ENCODE assay signal across 15 cellular contexts in genomic region chr3:140023616-140024530, GRCh38.
DNase-seq lines count a peak whose midpoint lies in the region; ATAC-seq and TF ChIP-seq lines count a peak whose summit lies in the region.
"Had no signal": no experiment of that assay in that cellular context is flagged by ENCODE, and none has a peak within 500 bp of the region (broad histone marks: within the 10 kb centered on the region; RNA-seq: fewer than 3 reads in every experiment).

No MANE protein-coding gene starts in this region.

- peaks cover 2% of the 10 kb centered on the region; the same call in 1 of the 3 replicates for H3K4me1 Mint-ChIP-seq in GM23338
- H3K4me1 Mint-ChIP-seq: activated naive CD8-positive, alpha-beta T cell treated with anti-CD3 and anti-CD28 coated beads for 36 hours; CD4-positive, CD25-positive, alpha-beta regulatory T cell had no signal

- 41 to 51% (median 49%) methylated on average over 12 of the region's 12 CpGs for WGBS in stomach, 5 donors
- 83% methylated on average over 12 of the region's 12 CpGs for WGBS in hepatocyte (ENCODE audit: low lambda C conversion rate, missing lambda C conversion rate)

- H3K79me2 ChIP-seq in GM23338 (replicated peaks; ENCODE audit: insufficient read depth) (no peaks in the 10 kb centered on the region), hepatocyte (no peaks in the 10 kb centered on the region)

- TF ChIP-seq EP300 in stomach (IDR thresholded peaks at IDR 0.05) = no peak

- no peak for TF ChIP-seq CTCF in GM23338 (conservative IDR thresholded peaks at IDR 0.05; ENCODE audit: low read depth in 2 of 2)
- no peak for TF ChIP-seq CTCF in stomach (IDR thresholded peaks at IDR 0.05)
- TF ChIP-seq CTCF in hepatocyte (IDR thresholded peaks at IDR 0.05; ENCODE audit: poor library complexity) = no peak

- no peaks in the 10 kb centered on the region for H3K36me3 ChIP-seq in GM23338 (ENCODE audit: insufficient read depth)
- no peaks in the 10 kb centered on the region for H3K36me3 ChIP-seq in stomach
- no peaks in the 10 kb centered on the region for H3K36me3 ChIP-seq in hepatocyte (replicated peaks; ENCODE audit: insufficient read depth, low read depth)

- no peaks in the 10 kb centered on the region for H3K27me3 ChIP-seq in GM23338 (ENCODE audit: insufficient read depth)
- no peaks in the 10 kb centered on the region for H3K27me3 ChIP-seq in stomach
- no peaks in the 10 kb centered on the region for H3K27me3 ChIP-seq in hepatocyte

- no peak for DNase-seq in GM23338 (ENCODE audit: low spot score)
- peak in 54 of 58 donors; percentile 12 to 91 (median 66) for DNase-seq in anterior cingulate cortex (lab: John Stamatoyannopoulos, UW)
- peak; percentile 61 to 80 for DNase-seq in hippocampal formation (lab: John Stamatoyannopoulos, UW)
- peak; percentile 63 for DNase-seq in stomach
- DNase-seq in activated CD8-positive, alpha-beta memory T cell treated with anti-CD3 and anti-CD28 coated beads, Interleukin-2, amount 50 U/mL, for 48 hours = no peak
- no peak for DNase-seq in NCI-H510A treated with DMSO at 0.1 percent for 48 hours (lab: John Stamatoyannopoulos, UW)
- DNase-seq in HEK293T (ENCODE audit: extremely low spot score) = no peak
- no peak for DNase-seq in hepatocyte (ENCODE audit: low spot score)
- DNase-seq: activated naive CD8-positive, alpha-beta T cell treated with anti-CD3 and anti-CD28 coated beads for 36 hours; CD4-positive, CD25-positive, alpha-beta regulatory T cell; naive thymus-derived CD8-positive, alpha-beta T cell; NK-92 treated with Interleukin-12 subunit alpha and Interleukin-12 subunit beta, amount 100 ng/mL, for 24 hours; stimulated activated CD4-positive, alpha-beta T cell treated with anti-CD3 and anti-CD28 coated beads, Interleukin-1b, Interleukin-23, amount 100 ng/mL, for 48 hours had no signal

- H3F3A ChIP-seq in GM23338 (replicated peaks; ENCODE audit: low read depth) = no peaks in the 10 kb centered on the region

- H2AFZ ChIP-seq in GM23338 (no peak overlapping the region), hepatocyte (no peak overlapping the region)

- H3K4me1 ChIP-seq in GM23338 (ENCODE audit: insufficient read depth) (no peaks in the 10 kb centered on the region), stomach (peaks cover 0 to 34% (median 15%) of the 10 kb centered on the region in 4 donors), hepatocyte (ENCODE audit: insufficient read depth) (no peaks in the 10 kb centered on the region)

- no peak for TF ChIP-seq POLR2A in stomach (IDR thresholded peaks at IDR 0.05)

- no peak overlapping the region for H3K27ac ChIP-seq in GM23338 (ENCODE audit: low read depth)
- no peak overlapping the region for H3K27ac ChIP-seq in stomach
- H3K27ac ChIP-seq in hepatocyte = no peak overlapping the region
- H3K27ac ChIP-seq: KMS-11 had no signal

- H3K36me3 Mint-ChIP-seq in GM23338 (ENCODE audit: low read depth) = no peaks in the 10 kb centered on the region; the same call in 2 of the 3 replicates
- H3K36me3 Mint-ChIP-seq: activated naive CD8-positive, alpha-beta T cell treated with anti-CD3 and anti-CD28 coated beads for 36 hours; CD4-positive, CD25-positive, alpha-beta regulatory T cell; naive thymus-derived CD8-positive, alpha-beta T cell had no signal

- H3K9me2 ChIP-seq in GM23338 (ENCODE audit: insufficient read depth) (peaks cover 14% of the 10 kb centered on the region), hepatocyte (replicated peaks; ENCODE audit: insufficient read depth) (no peaks in the 10 kb centered on the region)

- CTCF ChIA-PET in HEK293T (lab: Yijun Ruan, JAX) = no interaction called here

- peak overlapping the region; percentile 73; the same call in 1 of the 2 replicates for H3K27ac Mint-ChIP-seq in GM23338
- H3K27ac Mint-ChIP-seq: activated naive CD8-positive, alpha-beta T cell treated with anti-CD3 and anti-CD28 coated beads for 36 hours; CD4-positive, CD25-positive, alpha-beta regulatory T cell; stimulated activated naive CD8-positive, alpha-beta T cell treated with anti-CD3 and anti-CD28 coated beads, Interleukin-15, Interleukin-2, amounts not matched to agents 100 ng/mL and 50 ng/mL, for 24 hours had no signal

- no peak overlapping the region for H3K4me3 Mint-ChIP-seq in GM23338
- H3K4me3 Mint-ChIP-seq: activated naive CD8-positive, alpha-beta T cell treated with anti-CD3 and anti-CD28 coated beads for 36 hours; CD4-positive, CD25-positive, alpha-beta regulatory T cell; naive thymus-derived CD8-positive, alpha-beta T cell; stimulated activated naive CD8-positive, alpha-beta T cell treated with anti-CD3 and anti-CD28 coated beads, Interleukin-15, Interleukin-2, amounts not matched to agents 100 ng/mL and 50 ng/mL, for 24 hours had no signal

- POLR2A ChIA-PET in HEK293T (lab: Yijun Ruan, JAX) = no interaction called here

- no peaks in the 10 kb centered on the region for H3K9me3 Mint-ChIP-seq in GM23338
- H3K9me3 Mint-ChIP-seq: activated naive CD8-positive, alpha-beta T cell treated with anti-CD3 and anti-CD28 coated beads for 36 hours; stimulated activated naive CD8-positive, alpha-beta T cell treated with anti-CD3 and anti-CD28 coated beads, Interleukin-15, Interleukin-2, amounts not matched to agents 100 ng/mL and 50 ng/mL, for 24 hours had no signal

- ATAC-seq in GM23338 = peak; percentile 22; the same call in 1 of the 3 replicates
- ATAC-seq: naive thymus-derived CD8-positive, alpha-beta T cell had no signal

- peaks cover 4% of the 10 kb centered on the region for H3K27me3 Mint-ChIP-seq in GM23338 (ENCODE audit: insufficient read depth, low read depth, poor library complexity)
- H3K27me3 Mint-ChIP-seq: stimulated activated naive CD8-positive, alpha-beta T cell treated with anti-CD3 and anti-CD28 coated beads, Interleukin-15, Interleukin-2, amounts not matched to agents 100 ng/mL and 50 ng/mL, for 24 hours had no signal

- no peaks in the 10 kb centered on the region for H3K9me3 ChIP-seq in stomach
- H3K9me3 ChIP-seq in hepatocyte (ENCODE audit: low read depth) = no peaks in the 10 kb centered on the region

- H3K4me2 ChIP-seq in GM23338 = no peak overlapping the region
- no peak overlapping the region for H3K4me2 ChIP-seq in hepatocyte
- H3K4me2 ChIP-seq: KMS-11 had no signal

- H3K4me3 ChIP-seq in GM23338 (no peak overlapping the region), stomach (no peak overlapping the region), hepatocyte (no peak overlapping the region)

- intact Hi-C loops in stomach (cut with DNase I; ENCODE audit: low total_unique reads) = no loop called here

- H4K20me1 ChIP-seq in GM23338 (replicated peaks; ENCODE audit: insufficient read depth) (no peaks in the 10 kb centered on the region), hepatocyte (ENCODE audit: insufficient read depth, poor library complexity, severe bottlenecking) (no peaks in the 10 kb centered on the region)

TF ChIP-seq in GM23338, 12 proteins besides CTCF, POLR2A, EP300 and RAD21 (continues in another document):
- TF ChIP-seq ZNF331 (CRISPR knock-in tag; IDR thresholded peaks at IDR 0.05; ENCODE audit: low read depth) (no peak), NANOG (IDR thresholded peaks at IDR 0.05; ENCODE audit: borderline replicate concordance) (no peak), STAT1 (IDR thresholded peaks at IDR 0.05; ENCODE audit: unreplicated experiment) (no peak), CREB1 (CRISPR knock-in tag; IDR thresholded peaks at IDR 0.05; ENCODE audit: low read depth) (no peak)

TF ChIP-seq in HEK293T, 16 proteins besides CTCF, POLR2A, EP300 and RAD21:
- TF ChIP-seq TARDBP (IDR thresholded peaks at IDR 0.05) = no peak
- no peak for TF ChIP-seq CTBP1 (IDR thresholded peaks at IDR 0.05; ENCODE audit: borderline replicate concordance)
- TF ChIP-seq BHLHE40 (IDR thresholded peaks at IDR 0.05; ENCODE audit: borderline replicate concordance) = no peak

Comparison
In these comparisons a context has a peak if more than half of its experiments do, and no peak if none do; other contexts are left out.
1. DNase-seq: peak in anterior cingulate cortex (54 of 58), hippocampal formation (2 of 2) and stomach (single experiment); none in GM23338 (single experiment), activated CD8-positive, alpha-beta memory T cell treated with anti-CD3 and anti-CD28 coated beads, Interleukin-2, amount 50 U/mL, for 48 hours (single experiment), NCI-H510A treated with DMSO at 0.1 percent for 48 hours (single experiment), HEK293T (single experiment) and hepatocyte (single experiment).